Comparison of ENCODE assay signal across 9 cellular contexts in genomic region chr14:29637406-29637805, GRCh38.
A peak's percentile ranks its signal among the peaks of the same experiment; 100 is the strongest.
DNase-seq lines count a peak whose midpoint lies in the region; ATAC-seq and TF ChIP-seq lines count a peak whose summit lies in the region.
"Had no signal": no experiment of that assay in that cellular context is flagged by ENCODE, and none has a peak within 500 bp of the region (broad histone marks: within the 10 kb centered on the region; RNA-seq: fewer than 3 reads in every experiment).

No MANE protein-coding gene starts in this region.

- H3K27me3 ChIP-seq in skeletal muscle satellite cell (ENCODE audit: control insufficient read depth, insufficient read depth, low read length) = no peaks in the 10 kb centered on the region

- H3K27me3 Mint-ChIP-seq in progenitor cell of endocrine pancreas = no peaks in the 10 kb centered on the region

- H3K27ac Mint-ChIP-seq in progenitor cell of endocrine pancreas = no peak overlapping the region

- peaks cover 9% of the 10 kb centered on the region for H3K36me3 ChIP-seq in skeletal muscle satellite cell (ENCODE audit: insufficient read depth, low read length)

- DNase-seq in HK-2 (ENCODE audit: unreplicated experiment) (peak; percentile 26), SK-MEL-5 (ENCODE audit: low read depth, low spot score) (peak; percentile 32), head of caudate nucleus (peak in 40 of 42 donors; percentile 8 to 86 (median 63)), omental fat pad (ENCODE audit: low spot score) (no peak), progenitor cell of endocrine pancreas (ENCODE audit: low spot score, unreplicated experiment) (no peak)

- intact Hi-C loops in head of caudate nucleus (cut with DNase I) = no loop called here

- TF ChIP-seq CTCF in omental fat pad (IDR thresholded peaks at IDR 0.05) = no peak
- no peak for TF ChIP-seq CTCF in progenitor cell of endocrine pancreas (IDR thresholded peaks at IDR 0.05; ENCODE audit: unreplicated experiment)

- no peak overlapping the region for H3K9ac ChIP-seq in skeletal muscle satellite cell (ENCODE audit: low read depth, low read length)

- peaks cover 11% of the 10 kb centered on the region for H3K4me1 Mint-ChIP-seq in progenitor cell of endocrine pancreas (ENCODE audit: low read depth)

- no peak overlapping the region for H3K4me3 Mint-ChIP-seq in progenitor cell of endocrine pancreas (ENCODE audit: low read depth)

- no peaks in the 10 kb centered on the region for H3K9me3 Mint-ChIP-seq in progenitor cell of endocrine pancreas (ENCODE audit: low read depth)

- H3K4me2 ChIP-seq in skeletal muscle satellite cell (ENCODE audit: low read length) = peak overlapping the region; percentile 21

- peaks cover 12% of the 10 kb centered on the region for H3K4me1 ChIP-seq in skeletal muscle satellite cell (ENCODE audit: control insufficient read depth, insufficient read depth, low read length)

- in situ Hi-C loops in SK-MEL-5 (cut with HindIII; ENCODE audit: low pct_unique_long_range_greater_than_20kb, low sequenced_read_pairs) = no loop called here

- peaks cover 11% of the 10 kb centered on the region for H3K36me3 Mint-ChIP-seq in progenitor cell of endocrine pancreas (ENCODE audit: insufficient read depth)

- H3K9me3 ChIP-seq in skeletal muscle satellite cell (replicated peaks; ENCODE audit: low read length) = no peaks in the 10 kb centered on the region

- H3K4me3 ChIP-seq in skeletal muscle satellite cell (ENCODE audit: low read length) = no peak overlapping the region

- ATAC-seq in HG03039 (IDR thresholded peaks at IDR 0.05; ENCODE audit: unreplicated experiment) = no peak
- no peak for ATAC-seq in omental fat pad (ENCODE audit: low FRiP score)
- no peak for ATAC-seq in GM18868 (IDR thresholded peaks at IDR 0.05; ENCODE audit: unreplicated experiment)
- ATAC-seq: Panc1 had no signal

Comparison
In these comparisons a context has a peak if more than half of its experiments do, and no peak if none do; other contexts are left out.
1. DNase-seq: peak in HK-2 (single experiment), SK-MEL-5 (single experiment) and head of caudate nucleus (40 of 42); none in omental fat pad (single experiment) and progenitor cell of endocrine pancreas (single experiment).